10 cellular contexts compared by ENCODE assay signal in the genomic region with DNA sequence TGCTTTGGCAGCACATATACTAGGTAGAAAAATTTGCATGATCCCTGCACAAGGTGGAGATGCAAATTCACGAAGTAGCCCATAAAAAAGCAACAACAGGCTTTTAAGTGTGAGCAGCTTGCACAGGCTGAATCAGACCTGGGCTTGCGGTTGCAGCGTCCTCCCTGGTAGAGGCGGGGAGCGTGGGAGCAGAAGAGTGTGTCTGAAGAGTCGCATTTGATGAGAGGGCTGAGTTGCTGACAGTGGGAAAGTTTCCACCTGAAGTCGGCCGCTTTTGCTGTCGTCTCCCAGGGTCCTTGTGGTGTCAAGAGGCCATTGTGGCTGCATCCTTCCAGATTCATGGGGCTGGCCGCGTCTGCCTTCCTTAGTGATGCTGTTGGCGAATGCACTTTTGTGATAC.
"Had no signal": no experiment of that assay in that cellular context is flagged by ENCODE, and none has a peak within 500 bp of the region (broad histone marks: within the 10 kb centered on the region; RNA-seq: fewer than 3 reads in every experiment).

No MANE protein-coding gene starts in this region.

- H3K27me3 ChIP-seq: cardiac muscle cell had no signal

- H3K9me3 Mint-ChIP-seq: activated B cell treated with CpG ODN at 0.5 μM for 24 hours; activated CD4-positive, alpha-beta T cell treated with anti-CD3 and anti-CD28 coated beads, Interleukin-2, amount 10 ng/mL, durations not matched to agents 7 days and 5 days; activated naive CD4-positive, alpha-beta T cell treated with anti-CD3 and anti-CD28 coated beads, Interleukin-2, amount 10 ng/mL, durations not matched to agents 7 days and 5 days; activated T-helper 2 cell treated with anti-CD3 and anti-CD28 coated beads, Interferon-gamma antibody, Interleukin-2, Interleukin-4, amounts not matched to agents 10 μg/mL and 5 μg/mL and 100 μg/mL, durations not matched to agents 14 hours and 24 hours and 36 hours; mesothelial cell of epicardium had no signal

- H3K36me3 ChIP-seq: cardiac muscle cell had no signal

- H3K4me3 Mint-ChIP-seq: activated B cell treated with CpG ODN at 0.5 μM for 24 hours; activated CD4-positive, alpha-beta T cell treated with anti-CD3 and anti-CD28 coated beads, Interleukin-2, amount 10 ng/mL, durations not matched to agents 7 days and 5 days; activated naive CD4-positive, alpha-beta T cell treated with anti-CD3 and anti-CD28 coated beads, Interleukin-2, amount 10 ng/mL, durations not matched to agents 7 days and 5 days; mesothelial cell of epicardium had no signal

- H3K27ac ChIP-seq: cardiac muscle cell had no signal

- H3K27me3 Mint-ChIP-seq: activated B cell treated with CpG ODN at 0.5 μM for 24 hours; activated CD4-positive, alpha-beta T cell treated with anti-CD3 and anti-CD28 coated beads, Interleukin-2, amount 10 ng/mL, durations not matched to agents 7 days and 5 days had no signal

- H3K4me3 ChIP-seq: cardiac muscle cell, lung had no signal

- DNase-seq: activated B cell treated with CpG ODN at 0.5 μM for 24 hours; activated CD4-positive, alpha-beta T cell treated with anti-CD3 and anti-CD28 coated beads, Interleukin-2, amount 10 ng/mL, durations not matched to agents 7 days and 5 days; activated naive CD4-positive, alpha-beta T cell treated with anti-CD3 and anti-CD28 coated beads, Interleukin-2, amount 10 ng/mL, durations not matched to agents 7 days and 5 days; stimulated activated CD4-positive, alpha-beta T cell treated with anti-CD3 and anti-CD28 coated beads, Interleukin-12 subunit alpha, Interleukin-12 subunit beta, amount 100 ng/mL, for 4 hours; stimulated activated CD4-positive, alpha-beta T cell treated with anti-CD3 and anti-CD28 coated beads, Interleukin-2, amount 100 ng/mL, for 24 hours; T-helper 2 cell had no signal

- H3K27ac Mint-ChIP-seq: activated B cell treated with CpG ODN at 0.5 μM for 24 hours; activated CD4-positive, alpha-beta T cell treated with anti-CD3 and anti-CD28 coated beads, Interleukin-2, amount 10 ng/mL, durations not matched to agents 7 days and 5 days; activated naive CD4-positive, alpha-beta T cell treated with anti-CD3 and anti-CD28 coated beads, Interleukin-2, amount 10 ng/mL, durations not matched to agents 7 days and 5 days; activated T-helper 2 cell treated with anti-CD3 and anti-CD28 coated beads, Interferon-gamma antibody, Interleukin-2, Interleukin-4, amounts not matched to agents 10 μg/mL and 5 μg/mL and 100 μg/mL, durations not matched to agents 14 hours and 24 hours and 36 hours; mesothelial cell of epicardium had no signal
